Comparison of ENCODE assay signal across 1 cellular context in the genomic region with DNA sequence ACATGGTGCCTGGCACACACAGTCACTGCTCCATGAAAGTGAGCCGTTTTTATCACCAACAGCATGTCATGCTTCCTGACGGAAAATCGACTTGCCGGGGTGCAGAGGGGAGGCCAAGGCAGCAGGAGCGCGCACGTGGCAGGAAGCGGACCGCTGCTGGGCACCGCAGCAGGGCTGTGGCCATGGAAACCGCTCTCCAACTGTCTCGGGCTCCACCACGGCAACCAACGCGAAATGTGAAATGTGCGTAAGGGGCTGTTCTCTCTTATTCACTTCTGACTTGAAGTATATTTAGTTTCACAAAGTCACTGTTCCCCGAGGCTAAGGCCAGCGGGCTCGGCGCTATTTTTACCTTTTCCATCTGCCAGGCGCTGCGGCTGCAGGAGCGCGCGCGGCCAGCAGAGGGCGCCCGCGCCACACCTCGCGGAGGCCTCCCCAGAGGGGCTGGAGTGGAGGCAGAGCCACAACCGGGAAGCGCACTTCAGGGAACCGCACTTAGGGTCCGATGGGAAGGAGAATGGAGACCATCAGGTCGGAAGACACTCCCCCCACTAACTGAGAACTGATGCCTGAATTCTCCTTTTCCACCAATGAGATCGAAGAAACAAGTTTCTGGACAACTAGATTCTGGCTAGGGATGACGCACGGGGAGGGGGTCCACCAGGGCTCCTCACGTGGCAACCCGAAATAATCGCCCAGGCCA.
TF ChIP-seq lines count a peak whose summit lies in the region.

No MANE protein-coding gene starts in this region.

TF ChIP-seq in K562, 482 proteins besides CTCF, POLR2A, EP300 and RAD21 (continued from another document):
- 0 out of 2 replicates have a peak, but pooled peaks have one; percentile 22 for TF ChIP-seq ATF7 (IDR thresholded peaks at IDR 0.05)
- TF ChIP-seq, protein P1, sequence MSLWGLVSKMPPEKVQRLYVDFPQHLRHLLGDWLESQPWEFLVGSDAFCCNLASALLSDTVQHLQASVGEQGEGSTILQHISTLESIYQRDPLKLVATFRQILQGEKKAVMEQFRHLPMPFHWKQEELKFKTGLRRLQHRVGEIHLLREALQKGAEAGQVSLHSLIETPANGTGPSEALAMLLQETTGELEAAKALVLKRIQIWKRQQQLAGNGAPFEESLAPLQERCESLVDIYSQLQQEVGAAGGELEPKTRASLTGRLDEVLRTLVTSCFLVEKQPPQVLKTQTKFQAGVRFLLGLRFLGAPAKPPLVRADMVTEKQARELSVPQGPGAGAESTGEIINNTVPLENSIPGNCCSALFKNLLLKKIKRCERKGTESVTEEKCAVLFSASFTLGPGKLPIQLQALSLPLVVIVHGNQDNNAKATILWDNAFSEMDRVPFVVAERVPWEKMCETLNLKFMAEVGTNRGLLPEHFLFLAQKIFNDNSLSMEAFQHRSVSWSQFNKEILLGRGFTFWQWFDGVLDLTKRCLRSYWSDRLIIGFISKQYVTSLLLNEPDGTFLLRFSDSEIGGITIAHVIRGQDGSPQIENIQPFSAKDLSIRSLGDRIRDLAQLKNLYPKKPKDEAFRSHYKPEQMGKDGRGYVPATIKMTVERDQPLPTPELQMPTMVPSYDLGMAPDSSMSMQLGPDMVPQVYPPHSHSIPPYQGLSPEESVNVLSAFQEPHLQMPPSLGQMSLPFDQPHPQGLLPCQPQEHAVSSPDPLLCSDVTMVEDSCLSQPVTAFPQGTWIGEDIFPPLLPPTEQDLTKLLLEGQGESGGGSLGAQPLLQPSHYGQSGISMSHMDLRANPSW (CRISPR knock-in tag; IDR thresholded peaks at IDR 0.05), result peak; percentile 85; the same call in 1 of the 2 replicates
- peak; percentile 64; the same call in 1 of the 2 replicates for TF ChIP-seq ARID2 (IDR thresholded peaks at IDR 0.05)
- no peak for TF ChIP-seq ZNF785 (CRISPR knock-in tag; IDR thresholded peaks at IDR 0.05)
- TF ChIP-seq E2F4 (CRISPR knock-in tag; IDR thresholded peaks at IDR 0.05; ENCODE audit: low read depth), result 0 out of 2 replicates have a peak, but pooled peaks have one; percentile 23
- TF ChIP-seq, protein P2, sequence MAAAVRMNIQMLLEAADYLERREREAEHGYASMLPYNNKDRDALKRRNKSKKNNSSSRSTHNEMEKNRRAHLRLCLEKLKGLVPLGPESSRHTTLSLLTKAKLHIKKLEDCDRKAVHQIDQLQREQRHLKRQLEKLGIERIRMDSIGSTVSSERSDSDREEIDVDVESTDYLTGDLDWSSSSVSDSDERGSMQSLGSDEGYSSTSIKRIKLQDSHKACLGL (CRISPR knock-in tag; IDR thresholded peaks at IDR 0.05; ENCODE audit: borderline replicate concordance, poor library complexity, severe bottlenecking), result no peak
- 0 out of 2 replicates have a peak, but pooled peaks have one; percentile 17 for TF ChIP-seq MTA1 (IDR thresholded peaks at IDR 0.05; ENCODE audit: borderline replicate concordance)
- peak; percentile 53; the same call in 1 of the 2 replicates for TF ChIP-seq STAG1 (CRISPR knock-in tag; IDR thresholded peaks at IDR 0.05; ENCODE audit: borderline replicate concordance)
- TF ChIP-seq, protein P3, sequence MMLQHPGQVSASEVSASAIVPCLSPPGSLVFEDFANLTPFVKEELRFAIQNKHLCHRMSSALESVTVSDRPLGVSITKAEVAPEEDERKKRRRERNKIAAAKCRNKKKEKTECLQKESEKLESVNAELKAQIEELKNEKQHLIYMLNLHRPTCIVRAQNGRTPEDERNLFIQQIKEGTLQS (IDR thresholded peaks at IDR 0.05), result no peak
- TF ChIP-seq, protein P3 (CRISPR knock-in tag; conservative IDR thresholded peaks at IDR 0.05), result 0 out of 2 replicates have a peak, but pooled peaks have one; percentile 47
- TF ChIP-seq MAZ (CRISPR knock-in tag; conservative IDR thresholded peaks at IDR 0.05 in 1 of 2, IDR thresholded peaks at IDR 0.05 in 1 of 2), result peak in 1 of 2 experiments; percentile 78; a peak in 3 of 4 replicates
- no peak for TF ChIP-seq SRSF9 (IDR thresholded peaks at IDR 0.05; ENCODE audit: borderline replicate concordance, low read depth, low read length)
- TF ChIP-seq, protein P4, sequence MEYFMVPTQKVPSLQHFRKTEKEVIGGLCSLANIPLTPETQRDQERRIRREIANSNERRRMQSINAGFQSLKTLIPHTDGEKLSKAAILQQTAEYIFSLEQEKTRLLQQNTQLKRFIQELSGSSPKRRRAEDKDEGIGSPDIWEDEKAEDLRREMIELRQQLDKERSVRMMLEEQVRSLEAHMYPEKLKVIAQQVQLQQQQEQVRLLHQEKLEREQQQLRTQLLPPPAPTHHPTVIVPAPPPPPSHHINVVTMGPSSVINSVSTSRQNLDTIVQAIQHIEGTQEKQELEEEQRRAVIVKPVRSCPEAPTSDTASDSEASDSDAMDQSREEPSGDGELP (CRISPR knock-in tag; IDR thresholded peaks at IDR 0.05; ENCODE audit: borderline replicate concordance), result peak; percentile 41; the same call in 1 of the 2 replicates
- 0 out of 2 replicates have a peak, but pooled peaks have one; percentile 46 for TF ChIP-seq POLR2AphosphoS5 (IDR thresholded peaks at IDR 0.05; ENCODE audit: control insufficient read depth, insufficient read depth, low read depth, low read length)
- TF ChIP-seq RFX1 (IDR thresholded peaks at IDR 0.05), result peak; percentile 22; the same call in 1 of the 2 replicates
- no peak for TF ChIP-seq BACH1 (tag; IDR thresholded peaks at IDR 0.05)
- TF ChIP-seq JUND (IDR thresholded peaks at IDR 0.05; ENCODE audit: borderline replicate concordance, low read depth, low read length), result 0 out of 2 replicates have a peak, but pooled peaks have one; percentile 18
- TF ChIP-seq JUND (tag; IDR thresholded peaks at IDR 0.05; ENCODE audit: borderline replicate concordance, low read depth, low read length), result no peak
- TF ChIP-seq, protein P5, sequence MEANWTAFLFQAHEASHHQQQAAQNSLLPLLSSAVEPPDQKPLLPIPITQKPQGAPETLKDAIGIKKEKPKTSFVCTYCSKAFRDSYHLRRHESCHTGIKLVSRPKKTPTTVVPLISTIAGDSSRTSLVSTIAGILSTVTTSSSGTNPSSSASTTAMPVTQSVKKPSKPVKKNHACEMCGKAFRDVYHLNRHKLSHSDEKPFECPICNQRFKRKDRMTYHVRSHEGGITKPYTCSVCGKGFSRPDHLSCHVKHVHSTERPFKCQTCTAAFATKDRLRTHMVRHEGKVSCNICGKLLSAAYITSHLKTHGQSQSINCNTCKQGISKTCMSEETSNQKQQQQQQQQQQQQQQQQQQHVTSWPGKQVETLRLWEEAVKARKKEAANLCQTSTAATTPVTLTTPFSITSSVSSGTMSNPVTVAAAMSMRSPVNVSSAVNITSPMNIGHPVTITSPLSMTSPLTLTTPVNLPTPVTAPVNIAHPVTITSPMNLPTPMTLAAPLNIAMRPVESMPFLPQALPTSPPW (CRISPR knock-in tag; IDR thresholded peaks at IDR 0.05), result peak; percentile 53
- TF ChIP-seq E2F1 (CRISPR knock-in tag; IDR thresholded peaks at IDR 0.05), result 0 out of 2 replicates have a peak, but pooled peaks have one; percentile 44
- TF ChIP-seq HDAC6 (IDR thresholded peaks at IDR 0.05; ENCODE audit: low read depth, low read length), result no peak
- TF ChIP-seq PML (IDR thresholded peaks at IDR 0.05; ENCODE audit: low read length), result peak; percentile 49
- TF ChIP-seq ZBTB33 (CRISPR knock-in tag; IDR thresholded peaks at IDR 0.05), result peak; percentile 99
- TF ChIP-seq, protein P6, sequence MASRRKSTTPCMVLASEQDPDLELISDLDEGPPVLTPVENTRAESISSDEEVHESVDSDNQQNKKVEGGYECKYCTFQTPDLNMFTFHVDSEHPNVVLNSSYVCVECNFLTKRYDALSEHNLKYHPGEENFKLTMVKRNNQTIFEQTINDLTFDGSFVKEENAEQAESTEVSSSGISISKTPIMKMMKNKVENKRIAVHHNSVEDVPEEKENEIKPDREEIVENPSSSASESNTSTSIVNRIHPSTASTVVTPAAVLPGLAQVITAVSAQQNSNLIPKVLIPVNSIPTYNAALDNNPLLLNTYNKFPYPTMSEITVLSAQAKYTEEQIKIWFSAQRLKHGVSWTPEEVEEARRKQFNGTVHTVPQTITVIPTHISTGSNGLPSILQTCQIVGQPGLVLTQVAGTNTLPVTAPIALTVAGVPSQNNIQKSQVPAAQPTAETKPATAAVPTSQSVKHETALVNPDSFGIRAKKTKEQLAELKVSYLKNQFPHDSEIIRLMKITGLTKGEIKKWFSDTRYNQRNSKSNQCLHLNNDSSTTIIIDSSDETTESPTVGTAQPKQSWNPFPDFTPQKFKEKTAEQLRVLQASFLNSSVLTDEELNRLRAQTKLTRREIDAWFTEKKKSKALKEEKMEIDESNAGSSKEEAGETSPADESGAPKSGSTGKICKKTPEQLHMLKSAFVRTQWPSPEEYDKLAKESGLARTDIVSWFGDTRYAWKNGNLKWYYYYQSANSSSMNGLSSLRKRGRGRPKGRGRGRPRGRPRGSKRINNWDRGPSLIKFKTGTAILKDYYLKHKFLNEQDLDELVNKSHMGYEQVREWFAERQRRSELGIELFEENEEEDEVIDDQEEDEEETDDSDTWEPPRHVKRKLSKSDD (conservative IDR thresholded peaks at IDR 0.05; ENCODE audit: low read length), result 0 out of 2 replicates have a peak, but pooled peaks have one; percentile 35
- TF ChIP-seq HMGN3 (IDR thresholded peaks at IDR 0.05; ENCODE audit: borderline replicate concordance, extremely low read depth, insufficient read length, low read depth, low read length), result peak; percentile 72
- TF ChIP-seq, protein P7, sequence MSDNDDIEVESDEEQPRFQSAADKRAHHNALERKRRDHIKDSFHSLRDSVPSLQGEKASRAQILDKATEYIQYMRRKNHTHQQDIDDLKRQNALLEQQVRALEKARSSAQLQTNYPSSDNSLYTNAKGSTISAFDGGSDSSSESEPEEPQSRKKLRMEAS (CRISPR knock-in tag; IDR thresholded peaks at IDR 0.05), result peak; percentile 27
- peak; percentile 94 for TF ChIP-seq MBD1 (CRISPR knock-in tag; IDR thresholded peaks at IDR 0.05)
- TF ChIP-seq, protein P8, sequence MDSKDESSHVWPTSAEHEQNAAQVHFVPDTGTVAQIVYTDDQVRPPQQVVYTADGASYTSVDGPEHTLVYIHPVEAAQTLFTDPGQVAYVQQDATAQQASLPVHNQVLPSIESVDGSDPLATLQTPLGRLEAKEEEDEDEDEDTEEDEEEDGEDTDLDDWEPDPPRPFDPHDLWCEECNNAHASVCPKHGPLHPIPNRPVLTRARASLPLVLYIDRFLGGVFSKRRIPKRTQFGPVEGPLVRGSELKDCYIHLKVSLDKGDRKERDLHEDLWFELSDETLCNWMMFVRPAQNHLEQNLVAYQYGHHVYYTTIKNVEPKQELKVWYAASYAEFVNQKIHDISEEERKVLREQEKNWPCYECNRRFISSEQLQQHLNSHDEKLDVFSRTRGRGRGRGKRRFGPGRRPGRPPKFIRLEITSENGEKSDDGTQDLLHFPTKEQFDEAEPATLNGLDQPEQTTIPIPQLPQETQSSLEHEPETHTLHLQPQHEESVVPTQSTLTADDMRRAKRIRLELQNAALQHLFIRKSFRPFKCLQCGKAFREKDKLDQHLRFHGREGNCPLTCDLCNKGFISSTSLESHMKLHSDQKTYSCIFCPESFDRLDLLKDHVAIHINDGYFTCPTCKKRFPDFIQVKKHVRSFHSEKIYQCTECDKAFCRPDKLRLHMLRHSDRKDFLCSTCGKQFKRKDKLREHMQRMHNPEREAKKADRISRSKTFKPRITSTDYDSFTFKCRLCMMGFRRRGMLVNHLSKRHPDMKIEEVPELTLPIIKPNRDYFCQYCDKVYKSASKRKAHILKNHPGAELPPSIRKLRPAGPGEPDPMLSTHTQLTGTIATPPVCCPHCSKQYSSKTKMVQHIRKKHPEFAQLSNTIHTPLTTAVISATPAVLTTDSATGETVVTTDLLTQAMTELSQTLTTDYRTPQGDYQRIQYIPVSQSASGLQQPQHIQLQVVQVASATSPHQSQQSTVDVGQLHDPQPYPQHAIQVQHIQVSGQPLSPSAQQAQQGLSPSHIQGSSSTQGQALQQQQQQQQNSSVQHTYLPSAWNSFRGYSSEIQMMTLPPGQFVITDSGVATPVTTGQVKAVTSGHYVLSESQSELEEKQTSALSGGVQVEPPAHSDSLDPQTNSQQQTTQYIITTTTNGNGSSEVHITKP (IDR thresholded peaks at IDR 0.05; ENCODE audit: partially characterized antibody), result peak; percentile 17
- peak in 1 of 2 experiments; percentile 44; a peak in 1 of 4 replicates for TF ChIP-seq NONO (IDR thresholded peaks at IDR 0.05; ENCODE audit: low read depth in 2 of 2, low read length in 1 of 2)
